8 cellular contexts compared by ENCODE assay signal in genomic region chr12:31116846-31117202, GRCh38. TPM values are rescaled to one million over a fixed set of nuclear protein-coding genes. Genes with fewer than 3 reads are reported as not detected.
DNase-seq lines count a peak whose midpoint lies in the region; ATAC-seq and TF ChIP-seq lines count a peak whose summit lies in the region.
"Not testable (repeated sequence)": the region's sequence is repeated elsewhere in the genome, so short reads cannot be mapped to it uniquely, and the experiment has no call there.

No MANE protein-coding gene starts in this region.

- not testable (repeated sequence) for H3K23ac ChIP-seq in H9 (ENCODE audit: insufficient read length, low read depth, low read length)

- H3K9me2 ChIP-seq in MM.1S (replicated peaks; ENCODE audit: insufficient read depth, low read length), result not testable (repeated sequence)

- not testable (repeated sequence) for TF ChIP-seq CTCF in CD4-positive, alpha-beta T cell (IDR thresholded peaks at IDR 0.05); H9 (conservative IDR thresholded peaks at IDR 0.05); MM.1S (IDR thresholded peaks at IDR 0.05; ENCODE audit: low read length); WERI-Rb-1 (IDR thresholded peaks at IDR 0.05; ENCODE audit: low read depth, low read length); brain (conservative IDR thresholded peaks at IDR 0.05); nephron progenitor cell (IDR thresholded peaks at IDR 0.05)

- H4K20me1 ChIP-seq in H9 (ENCODE audit: control insufficient read depth, insufficient read depth, insufficient read length); MM.1S (ENCODE audit: insufficient read depth, low read length): not testable (repeated sequence)

- WGBS in H9 (ENCODE audit: extremely low coverage, insufficient read length, low lambda C conversion rate), result no CpG with 5 or more reads among the region's 7 CpGs

- H3K18ac ChIP-seq in H9 (ENCODE audit: insufficient read length, low read depth, low read length), result not testable (repeated sequence)

- not testable (repeated sequence) for H3K36me3 ChIP-seq in MM.1S (replicated peaks; ENCODE audit: insufficient read depth, low read length); WERI-Rb-1; iPS-18a (ENCODE audit: control insufficient read depth, low read depth, low read length)

- H3K36me3 Mint-ChIP-seq in CD4-positive, alpha-beta T cell (ENCODE audit: low read depth); H9 (ENCODE audit: insufficient read depth in 1 of 3, low read depth in 3 of 3); brain; nephron progenitor cell (ENCODE audit: low read depth); stimulated activated naive CD8-positive, alpha-beta T cell treated with anti-CD3 and anti-CD28 coated beads, Interleukin-15, Interleukin-2, amounts not matched to agents 100 ng/mL and 50 ng/mL, for 24 hours (ENCODE audit: low read depth): not testable (repeated sequence)

- H3K27ac ChIP-seq in CD4-positive, alpha-beta T cell (ENCODE audit: low read depth, low read length); H9 (ENCODE audit: insufficient read length, low read depth, low read length); MM.1S (ENCODE audit: low read length); WERI-Rb-1; iPS-18a (ENCODE audit: low read length): not testable (repeated sequence)

- peak overlapping the region; percentile 65 for H3K4me3 ChIP-seq in MM.1S (ENCODE audit: low read length)
- H3K4me3 ChIP-seq in WERI-Rb-1 (ENCODE audit: low read depth, low read length), result peak overlapping the region; percentile 88
- peak overlapping the region; percentile 68 for H3K4me3 ChIP-seq in iPS-18a (ENCODE audit: low read length)

- H3K27me3 ChIP-seq in CD4-positive, alpha-beta T cell (ENCODE audit: control insufficient read depth, insufficient read depth, low read length), result peaks cover 11% of the 10 kb centered on the region
- H3K27me3 ChIP-seq in H9 (ENCODE audit: insufficient read depth, low read length) (peaks cover 24% of the 10 kb centered on the region), iPS-18a (ENCODE audit: control insufficient read depth, insufficient read depth, low read length) (peaks cover 40% of the 10 kb centered on the region)
- not testable (repeated sequence) for H3K27me3 ChIP-seq in MM.1S (replicated peaks; ENCODE audit: insufficient read depth, low read length); WERI-Rb-1 (ENCODE audit: insufficient read depth, low read depth, severe bottlenecking)

- H3K79me1 ChIP-seq in H9 (ENCODE audit: insufficient read depth, low read depth, low read length, poor library complexity, severe bottlenecking), result not testable (repeated sequence)

- H4K8ac ChIP-seq in H9 (replicated peaks; ENCODE audit: insufficient read length, low read depth, low read length), result not testable (repeated sequence)

- H3K27ac Mint-ChIP-seq in CD4-positive, alpha-beta T cell; H9; nephron progenitor cell; stimulated activated naive CD8-positive, alpha-beta T cell treated with anti-CD3 and anti-CD28 coated beads, Interleukin-15, Interleukin-2, amounts not matched to agents 100 ng/mL and 50 ng/mL, for 24 hours: not testable (repeated sequence)
- H3K27ac Mint-ChIP-seq in brain, result peak overlapping the region in 2 of 5 experiments; percentile 34 to 77

- not testable (repeated sequence) for H3K56ac ChIP-seq in H9 (ENCODE audit: insufficient read length, low read depth, low read length)

- not testable (repeated sequence) for H3K9me3 ChIP-seq in CD4-positive, alpha-beta T cell (ENCODE audit: control insufficient read depth, low read length); H9 (ENCODE audit: control insufficient read depth, low read depth, low read length); MM.1S (replicated peaks; ENCODE audit: insufficient read depth, low read length); WERI-Rb-1 (ENCODE audit: severe bottlenecking); iPS-18a (ENCODE audit: control insufficient read depth, low read depth, low read length)

- not testable (repeated sequence) for ATAC-seq in CD4-positive, alpha-beta T cell (ENCODE audit: poor library complexity)

- H3K23me2 ChIP-seq in H9 (ENCODE audit: insufficient read length, low read depth, low read length, poor library complexity, severe bottlenecking), result peaks cover 21% of the 10 kb centered on the region

- not testable (repeated sequence) for H2BK12ac ChIP-seq in H9 (ENCODE audit: insufficient read length, low read depth, low read length)

- not testable (repeated sequence) for H3K14ac ChIP-seq in H9 (ENCODE audit: insufficient read depth, low read length)

- CTCF ChIA-PET in CD4-positive, alpha-beta T cell (lab: Charles Lee), result interaction anchor here (1.0 kb wide), 1 partner anchor 155 kb away, joined by 4 read pairs; no protein-coding TSS in a partner anchor

- H4K91ac ChIP-seq in H9 (ENCODE audit: insufficient read length, low read depth, low read length), result not testable (repeated sequence)

- H3K4me3 Mint-ChIP-seq in CD4-positive, alpha-beta T cell, result peak overlapping the region; percentile 88
- H3K4me3 Mint-ChIP-seq in H9, result peak overlapping the region; percentile 62 to 83
- H3K4me3 Mint-ChIP-seq in brain, result peak overlapping the region; percentile 84 to 90 (median 88)
- H3K4me3 Mint-ChIP-seq in nephron progenitor cell, result peak overlapping the region; percentile 82
- H3K4me3 Mint-ChIP-seq in stimulated activated naive CD8-positive, alpha-beta T cell treated with anti-CD3 and anti-CD28 coated beads, Interleukin-15, Interleukin-2, amounts not matched to agents 100 ng/mL and 50 ng/mL, for 24 hours, result peak overlapping the region; percentile 70

- intact Hi-C loops in CD4-positive, alpha-beta T cell (cut with DNase I, micrococcal nuclease), result loop anchor here in 1 of 2 experiments (1.0 to 10.0 kb wide), 2 partner anchors 121 to 158 kb away; no protein-coding TSS in a partner anchor

- not testable (repeated sequence) for H2BK5ac ChIP-seq in H9 (ENCODE audit: insufficient read length, low read length)

- not testable (repeated sequence) for H2AK5ac ChIP-seq in H9 (ENCODE audit: insufficient read length, low read length)

- H3K27me3 Mint-ChIP-seq in CD4-positive, alpha-beta T cell, result peaks cover 33% of the 10 kb centered on the region
- peaks cover 46% of the 10 kb centered on the region for H3K27me3 Mint-ChIP-seq in H9 (ENCODE audit: low read depth)
- not testable (repeated sequence) for H3K27me3 Mint-ChIP-seq in brain
- peaks cover 38% of the 10 kb centered on the region for H3K27me3 Mint-ChIP-seq in nephron progenitor cell (ENCODE audit: low read depth, poor library complexity)
- H3K27me3 Mint-ChIP-seq in stimulated activated naive CD8-positive, alpha-beta T cell treated with anti-CD3 and anti-CD28 coated beads, Interleukin-15, Interleukin-2, amounts not matched to agents 100 ng/mL and 50 ng/mL, for 24 hours, result peaks cover 15% of the 10 kb centered on the region

- not testable (repeated sequence) for DNase-seq in CD4-positive, alpha-beta T cell; H9; MM.1S; WERI-Rb-1; nephron progenitor cell

- H3F3A ChIP-seq in MM.1S (ENCODE audit: insufficient read depth, low read length), result not testable (repeated sequence)

- H3K4ac ChIP-seq in H9 (ENCODE audit: low read depth, low read length), result not testable (repeated sequence)

- POLR2A ChIA-PET in CD4-positive, alpha-beta T cell (lab: Charles Lee), result not testable (repeated sequence)

- H3K9ac ChIP-seq in H9 (ENCODE audit: extremely low read depth, insufficient read length, low read length); iPS-18a (ENCODE audit: low read length): not testable (repeated sequence)
- H3K9ac ChIP-seq in MM.1S (ENCODE audit: low read length), result peak overlapping the region; percentile 41; the same call in 1 of the 2 replicates

- not testable (repeated sequence) for H3K79me2 ChIP-seq in H9 (ENCODE audit: insufficient read depth, low read length); MM.1S (ENCODE audit: low read length)

- H3K4me2 ChIP-seq in H9 (ENCODE audit: insufficient read depth, insufficient read length, low read length) (peak overlapping the region; percentile 45), MM.1S (ENCODE audit: low read depth, low read length) (peak overlapping the region; percentile 76; the same call in 1 of the 2 replicates)

- not testable (repeated sequence) for H3T11ph ChIP-seq in H9 (ENCODE audit: low read length)

- H2BK120ac ChIP-seq in H9 (ENCODE audit: low read depth, low read length, poor library complexity, severe bottlenecking), result not testable (repeated sequence)

- H4K5ac ChIP-seq in H9 (ENCODE audit: insufficient read length, low read depth, low read length), result not testable (repeated sequence)

- not testable (repeated sequence) for H2BK20ac ChIP-seq in H9 (ENCODE audit: low read depth, low read length, poor library complexity, severe bottlenecking)

- not testable (repeated sequence) for H3K4me1 ChIP-seq in H9 (ENCODE audit: insufficient read depth, low read length); MM.1S (ENCODE audit: low read length); iPS-18a (ENCODE audit: control insufficient read depth, low read depth, low read length)

- H2AFZ ChIP-seq in H9 (ENCODE audit: low read length), result not testable (repeated sequence)
- H2AFZ ChIP-seq in MM.1S (ENCODE audit: low read length), result peak overlapping the region; percentile 88; the same call in 1 of the 2 replicates

- H3K9me3 Mint-ChIP-seq in CD4-positive, alpha-beta T cell; H9; brain; nephron progenitor cell; stimulated activated naive CD8-positive, alpha-beta T cell treated with anti-CD3 and anti-CD28 coated beads, Interleukin-15, Interleukin-2, amounts not matched to agents 100 ng/mL and 50 ng/mL, for 24 hours: not testable (repeated sequence)

- H2BK15ac ChIP-seq in H9 (ENCODE audit: low read depth, low read length), result not testable (repeated sequence)

- peaks cover 16% of the 10 kb centered on the region for H3K4me1 Mint-ChIP-seq in CD4-positive, alpha-beta T cell (ENCODE audit: low read depth)
- not testable (repeated sequence) for H3K4me1 Mint-ChIP-seq in H9, nephron progenitor cell
- H3K4me1 Mint-ChIP-seq in brain, result peaks cover 12% of the 10 kb centered on the region
- peaks cover 11% of the 10 kb centered on the region for H3K4me1 Mint-ChIP-seq in stimulated activated naive CD8-positive, alpha-beta T cell treated with anti-CD3 and anti-CD28 coated beads, Interleukin-15, Interleukin-2, amounts not matched to agents 100 ng/mL and 50 ng/mL, for 24 hours (ENCODE audit: low read depth)

RNA-seq across cellular contexts. Expression of gene DDX11, which starts 43.2 kb away (rescaled TPM):
- 10 to 100 TPM; 61.9 to 63.8 TPM for total RNA-seq in CD4-positive, alpha-beta T cell
- total RNA-seq in H9 (2021), result 175 and 183 TPM in 2 replicates
- 33.7 TPM for polyA plus RNA-seq in brain (ENCODE audit: insufficient read depth, low read depth, low replicate concordance)
